13 cellular contexts compared by ENCODE assay signal in the genomic region with DNA sequence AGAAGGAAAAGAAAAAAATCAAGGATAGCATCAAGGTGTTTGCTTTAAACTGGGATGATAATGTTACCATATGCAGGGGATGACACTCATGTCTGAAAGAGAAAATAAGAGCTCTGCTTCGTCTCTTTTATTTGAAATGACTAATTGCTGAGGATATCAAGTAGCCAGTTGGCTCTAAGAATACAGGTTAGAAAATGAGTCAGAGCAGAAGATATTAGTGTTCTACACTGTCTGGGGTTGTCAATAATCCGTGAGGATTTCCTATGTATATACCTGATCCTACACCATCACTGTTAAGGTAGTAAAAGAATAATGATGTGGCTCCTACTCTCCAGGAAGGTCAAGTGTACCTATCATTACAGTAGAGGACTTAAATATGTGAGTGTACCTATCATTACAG.
"Had no signal": no experiment of that assay in that cellular context is flagged by ENCODE, and none has a peak within 500 bp of the region (broad histone marks: within the 10 kb centered on the region; RNA-seq: fewer than 3 reads in every experiment).

No MANE protein-coding gene starts in this region.

- H3K4me1 ChIP-seq: esophagus squamous epithelium, testis had no signal

- ATAC-seq: mucosa of descending colon had no signal

- H3K4me3 ChIP-seq: esophagus squamous epithelium, mucosa of descending colon, testis had no signal

- DNase-seq: activated B cell treated with CpG ODN at 0.5 μM for 24 hours; activated CD4-positive, alpha-beta T cell treated with anti-CD3 and anti-CD28 coated beads for 48 hours; activated CD8-positive, alpha-beta memory T cell treated with anti-CD3 and anti-CD28 coated beads, Interleukin-2, amount 50 U/mL, for 4 hours; amygdala; dermis blood vessel endothelial cell; effector memory CD4-positive, alpha-beta T cell; esophagus squamous epithelium; immature natural killer cell; mesenchymal stem cell; mucosa of descending colon; naive B cell; stimulated activated CD4-positive, alpha-beta T cell treated with anti-CD3 and anti-CD28 coated beads, Interleukin-2, amount 100 ng/mL, for 24 hours; testis had no signal

- H3K27ac ChIP-seq: esophagus squamous epithelium, testis had no signal

- H3K9me3 ChIP-seq: esophagus squamous epithelium, mucosa of descending colon, testis had no signal

- H3K36me3 ChIP-seq: esophagus squamous epithelium had no signal

- H3K27me3 ChIP-seq: esophagus squamous epithelium, testis had no signal
